25 cellular contexts compared by ENCODE assay signal in genomic region chr12:46628176-46628575, GRCh38.
"Had no signal": no experiment of that assay in that cellular context is flagged by ENCODE, and none has a peak within 500 bp of the region (broad histone marks: within the 10 kb centered on the region; RNA-seq: fewer than 3 reads in every experiment).

No MANE protein-coding gene starts in this region.

- H3K36me3 Mint-ChIP-seq: stimulated activated naive B cell treated with anti-CD40 and anti-IgM and Interleukin-4, amounts not matched to agents 10 μg/mL and 1 μg/mL and 100 μg/mL, for 72 hours had no signal

- H3K27ac Mint-ChIP-seq: endodermal cell; stimulated activated naive B cell treated with anti-CD40 and anti-IgM and Interleukin-4, amounts not matched to agents 10 μg/mL and 1 μg/mL and 100 μg/mL, for 72 hours; stimulated activated naive CD8-positive, alpha-beta T cell treated with anti-CD3 and anti-CD28 coated beads, Interleukin-15, Interleukin-2, amounts not matched to agents 100 ng/mL and 50 ng/mL, for 24 hours had no signal

- H3K4me3 Mint-ChIP-seq: endodermal cell; naive thymus-derived CD8-positive, alpha-beta T cell; stimulated activated naive B cell treated with anti-CD40 and anti-IgM and Interleukin-4, amounts not matched to agents 10 μg/mL and 1 μg/mL and 100 μg/mL, for 72 hours; stimulated activated naive CD8-positive, alpha-beta T cell treated with anti-CD3 and anti-CD28 coated beads, Interleukin-15, Interleukin-2, amounts not matched to agents 100 ng/mL and 50 ng/mL, for 24 hours had no signal

- ATAC-seq: esophagus mucosa; foreskin keratinocyte; heart right ventricle; left cardiac atrium; left lung; naive thymus-derived CD8-positive, alpha-beta T cell; stimulated activated naive B cell treated with anti-CD40 and anti-IgM and Interleukin-4, amounts not matched to agents 10 μg/mL and 1 μg/mL and 100 μg/mL, for 72 hours had no signal

- H3K9me3 ChIP-seq: left lung, ovary, right lobe of liver, thoracic aorta, transverse colon, vagina had no signal

- DNase-seq: dorsolateral prefrontal cortex; effector CD8-positive, alpha-beta T cell; endodermal cell; glutamatergic neuron; heart right ventricle; hippocampal formation; left cardiac atrium; left lung; naive thymus-derived CD8-positive, alpha-beta T cell; occipital lobe; ovary; right lobe of liver; small intestine; stimulated activated CD4-positive, alpha-beta T cell treated with anti-CD3 and anti-CD28 coated beads, Interleukin-15, amount 100 ng/mL, for 24 hours; stimulated activated CD4-positive, alpha-beta T cell treated with anti-CD3 and anti-CD28 coated beads, Interleukin-2, amount 100 ng/mL, for 48 hours; stimulated activated naive B cell treated with anti-CD40 and anti-IgM and Interleukin-4, amounts not matched to agents 10 μg/mL and 1 μg/mL and 100 μg/mL, for 72 hours; transverse colon had no signal

- H3K27me3 ChIP-seq: dorsolateral prefrontal cortex, foreskin keratinocyte, heart right ventricle, left lung, ovary, right lobe of liver, transverse colon, vagina had no signal

- H3K4me3 ChIP-seq: dorsolateral prefrontal cortex, heart right ventricle, left lung, ovary, right lobe of liver, thoracic aorta, transverse colon, vagina had no signal

- H3K4me1 ChIP-seq: foreskin keratinocyte, heart right ventricle, left lung, transverse colon, vagina had no signal

- H3K9me3 Mint-ChIP-seq: stimulated activated naive B cell treated with anti-CD40 and anti-IgM and Interleukin-4, amounts not matched to agents 10 μg/mL and 1 μg/mL and 100 μg/mL, for 72 hours; stimulated activated naive CD8-positive, alpha-beta T cell treated with anti-CD3 and anti-CD28 coated beads, Interleukin-15, Interleukin-2, amounts not matched to agents 100 ng/mL and 50 ng/mL, for 24 hours had no signal

- H3K27me3 Mint-ChIP-seq: naive thymus-derived CD8-positive, alpha-beta T cell; stimulated activated naive B cell treated with anti-CD40 and anti-IgM and Interleukin-4, amounts not matched to agents 10 μg/mL and 1 μg/mL and 100 μg/mL, for 72 hours; stimulated activated naive CD8-positive, alpha-beta T cell treated with anti-CD3 and anti-CD28 coated beads, Interleukin-15, Interleukin-2, amounts not matched to agents 100 ng/mL and 50 ng/mL, for 24 hours had no signal

- FAIRE-seq: colon, islet of Langerhans, small intestine had no signal

- H3K27ac ChIP-seq: dorsolateral prefrontal cortex, epithelial cell of prostate, foreskin keratinocyte, heart right ventricle, left lung, ovary, right lobe of liver, thoracic aorta, transverse colon, vagina had no signal

- H3K36me3 ChIP-seq: heart right ventricle, left lung, ovary, right lobe of liver, thoracic aorta, transverse colon, vagina had no signal
